In genomic region chr13:99339736-99340392, GRCh38 we compare ENCODE assay signal across 1 cellular context.
TF ChIP-seq lines count a peak whose summit lies in the region.

No MANE protein-coding gene starts in this region.

TF ChIP-seq in GM23338, 12 proteins besides CTCF, POLR2A, EP300 and RAD21 (continued from another document):
- no peak for TF ChIP-seq ZNF462 (CRISPR knock-in tag; IDR thresholded peaks at IDR 0.05)
